Comparison of ENCODE assay signal across 28 cellular contexts in the genomic region with DNA sequence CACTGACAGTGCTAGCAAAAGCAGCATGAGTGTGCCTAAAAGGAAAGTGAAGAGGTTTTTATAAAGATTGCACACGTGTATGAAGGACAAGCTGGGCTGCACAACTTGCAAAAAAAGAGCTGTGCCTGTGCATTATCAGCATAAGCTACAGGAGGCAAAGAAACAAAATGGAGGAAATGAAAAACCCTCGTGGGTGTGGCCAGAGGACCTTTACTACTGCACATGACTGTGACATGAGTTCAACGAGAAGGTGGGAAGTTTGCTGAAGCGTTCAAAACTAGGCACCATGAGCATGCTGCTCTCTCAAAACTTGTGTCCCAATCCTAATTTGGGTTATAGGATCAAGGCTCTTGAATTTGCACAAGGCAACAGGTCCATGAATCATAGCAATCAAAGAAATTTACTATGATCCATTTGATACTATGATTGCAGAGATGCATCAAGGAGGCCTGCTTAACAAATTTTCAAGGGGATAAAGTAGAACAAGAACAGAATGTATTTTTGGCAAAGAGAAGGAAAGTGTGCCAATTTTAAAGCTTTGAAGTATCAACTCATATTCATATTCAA. TPM values are rescaled to one million over a fixed set of nuclear protein-coding genes. Genes with fewer than 3 reads are reported as not detected.
DNase-seq lines count a peak whose midpoint lies in the region; ATAC-seq, FAIRE-seq and TF ChIP-seq lines count a peak whose summit lies in the region.
"Had no signal": no experiment of that assay in that cellular context is flagged by ENCODE, and none has a peak within 500 bp of the region (broad histone marks: within the 10 kb centered on the region; RNA-seq: fewer than 3 reads in every experiment).

No MANE protein-coding gene starts in this region.

- no peak for TF ChIP-seq CTCF in activated B cell treated with CpG ODN at 0.5 μM for 24 hours (IDR thresholded peaks at IDR 0.05)
- TF ChIP-seq CTCF in nephron progenitor cell (IDR thresholded peaks at IDR 0.05) = no peak
- TF ChIP-seq CTCF in prostate gland (IDR thresholded peaks at IDR 0.05) = no peak

- POLR2A ChIA-PET in activated B cell treated with CpG ODN at 0.5 μM for 24 hours (lab: Charles Lee) = interaction anchor here (1.1 kb wide), 1 partner anchor 400 kb away, joined by 3 read pairs; a partner anchor contains a TSS

- intact Hi-C loops in activated B cell treated with CpG ODN at 0.5 μM for 24 hours (cut with micrococcal nuclease) (loop anchor here (1.0 to 10.0 kb wide), 2 partner anchors 50 to 109 kb away; a partner anchor contains a TSS), prostate gland (cut with DNase I) (no loop called here)

- no peaks in the 10 kb centered on the region for H3K36me3 ChIP-seq in prostate gland

- peaks cover 56% of the 10 kb centered on the region for H3K36me3 Mint-ChIP-seq in activated B cell treated with CpG ODN at 0.5 μM for 24 hours (ENCODE audit: low read depth)
- H3K36me3 Mint-ChIP-seq in nephron progenitor cell (ENCODE audit: low read depth) = peaks cover 22% of the 10 kb centered on the region

- 47% methylated on average over 4 of the region's 4 CpGs for WGBS in prostate gland

- no peak overlapping the region for H3K27ac ChIP-seq in prostate gland
- H3K27ac ChIP-seq: dorsolateral prefrontal cortex, VCaP had no signal

- H3K4me1 ChIP-seq in prostate gland (replicated peaks) = no peaks in the 10 kb centered on the region

- peaks cover 22% of the 10 kb centered on the region for H3K4me1 Mint-ChIP-seq in activated B cell treated with CpG ODN at 0.5 μM for 24 hours
- H3K4me1 Mint-ChIP-seq in nephron progenitor cell = peaks cover 35% of the 10 kb centered on the region

- CTCF ChIA-PET in activated B cell treated with CpG ODN at 0.5 μM for 24 hours (lab: Charles Lee) = interaction anchor here (0.9 to 1.6 kb wide), 3 partner anchors 109 to 495 kb away, joined by 3 to 4 read pairs (median 3); no protein-coding TSS in a partner anchor

- no peak overlapping the region for H3K4me3 ChIP-seq in prostate gland
- H3K4me3 ChIP-seq: dorsolateral prefrontal cortex, lung had no signal

- H3K9me3 ChIP-seq in prostate gland = no peaks in the 10 kb centered on the region
- H3K9me3 ChIP-seq: SK-N-SH had no signal

- DNase-seq in CD1c-positive myeloid dendritic cell (ENCODE audit: extremely low spot score) = peak; percentile 60
- DNase-seq in GM12892 (ENCODE audit: insufficient read length) = no peak
- DNase-seq in activated B cell treated with CpG ODN at 0.5 μM for 24 hours = no peak
- no peak for DNase-seq in nephron progenitor cell
- no peak for DNase-seq in activated gamma-delta T cell (lab: John Stamatoyannopoulos, UW)
- DNase-seq in prostate gland (ENCODE audit: low spot score) = no peak
- no peak for DNase-seq in activated CD8-positive, alpha-beta memory T cell treated with anti-CD3 and anti-CD28 coated beads, Interleukin-2, amount 50 U/mL, for 4 hours
- DNase-seq: activated CD4-positive, alpha-beta T cell treated with anti-CD3 and anti-CD28 coated beads, Interleukin-2, amount 50 U/mL, for 1 hour; activated CD8-positive, alpha-beta memory T cell treated with anti-CD3 and anti-CD28 coated beads, Interleukin-2, amount 50 U/mL, for 48 hours; activated effector memory CD4-positive, alpha-beta T cell treated with Interleukin-2 at 50 U/mL for 16 hours; activated naive CD8-positive, alpha-beta T cell treated with anti-CD3 and anti-CD28 coated beads, Interleukin-2, amount 50 U/mL, for 24 hours; cerebellar nuclear complex; dorsolateral prefrontal cortex; glutamatergic neuron; GOT3; NCI-H1048; NCI-H2029 treated with DMSO at 0.1 percent for 48 hours; NCI-H2227 treated with DMSO at 0.1 percent for 48 hours; occipital lobe; SK-N-SH; small intestine; stimulated activated CD4-positive, alpha-beta T cell treated with anti-CD3 and anti-CD28 coated beads, Interleukin-2, amount 100 ng/mL, for 24 hours; T-helper 2 cell had no signal

- H3K27me3 Mint-ChIP-seq in activated B cell treated with CpG ODN at 0.5 μM for 24 hours (no peaks in the 10 kb centered on the region), nephron progenitor cell (ENCODE audit: low read depth, poor library complexity) (no peaks in the 10 kb centered on the region)
- H3K27me3 Mint-ChIP-seq: activated naive CD8-positive, alpha-beta T cell treated with anti-CD3 and anti-CD28 coated beads, Interleukin-2, amount 50 U/mL, for 24 hours; CD4-positive, CD25-positive, alpha-beta regulatory T cell had no signal

- H3K4me3 Mint-ChIP-seq in activated B cell treated with CpG ODN at 0.5 μM for 24 hours (peak overlapping the region; percentile 2), nephron progenitor cell (no peak overlapping the region)
- H3K4me3 Mint-ChIP-seq: activated naive CD8-positive, alpha-beta T cell treated with anti-CD3 and anti-CD28 coated beads, Interleukin-2, amount 50 U/mL, for 24 hours; CD4-positive, CD25-positive, alpha-beta regulatory T cell had no signal

- peak overlapping the region; percentile 56 for H3K27ac Mint-ChIP-seq in activated B cell treated with CpG ODN at 0.5 μM for 24 hours
- H3K27ac Mint-ChIP-seq in nephron progenitor cell = peak overlapping the region; percentile 10
- H3K27ac Mint-ChIP-seq: activated naive CD8-positive, alpha-beta T cell treated with anti-CD3 and anti-CD28 coated beads, Interleukin-2, amount 50 U/mL, for 24 hours had no signal

- peak; percentile 87 for ATAC-seq in activated B cell treated with CpG ODN at 0.5 μM for 24 hours (ENCODE audit: low read depth)
- no peak for ATAC-seq in HG03571 (IDR thresholded peaks at IDR 0.05; ENCODE audit: unreplicated experiment)
- ATAC-seq: activated naive CD8-positive, alpha-beta T cell treated with anti-CD3 and anti-CD28 coated beads, Interleukin-2, amount 50 U/mL, for 24 hours had no signal

- no peaks in the 10 kb centered on the region for H3K27me3 ChIP-seq in prostate gland (replicated peaks; ENCODE audit: insufficient read depth)

- peak; percentile 77 for FAIRE-seq in GM12892 (lab: Jason Lieb, UNC)
- FAIRE-seq: endothelial cell of umbilical vein, small intestine had no signal

- no peak for TF ChIP-seq POLR2A in GM12892 (IDR thresholded peaks at IDR 0.05; ENCODE audit: low read depth, low read length)
- no peak for TF ChIP-seq POLR2A in prostate gland (IDR thresholded peaks at IDR 0.05)

- H3K9me3 Mint-ChIP-seq in activated B cell treated with CpG ODN at 0.5 μM for 24 hours = no peaks in the 10 kb centered on the region
- H3K9me3 Mint-ChIP-seq in nephron progenitor cell = no peaks in the 10 kb centered on the region
- H3K9me3 Mint-ChIP-seq: activated naive CD8-positive, alpha-beta T cell treated with anti-CD3 and anti-CD28 coated beads, Interleukin-2, amount 50 U/mL, for 24 hours; CD4-positive, CD25-positive, alpha-beta regulatory T cell had no signal

RNA-seq across cellular contexts. Expression of a gene that starts 38.1 kb away (rescaled TPM):
- polyA plus RNA-seq in GM12892 (2012; ENCODE audit: missing spikeins) = 14.8 TPM
- total RNA-seq in activated B cell treated with CpG ODN at 0.5 μM for 24 hours = 20.9 and 21.9 TPM in 2 replicates
- total RNA-seq in prostate gland = 10 to 100 TPM; 12.4 to 15.1 TPM

RNA-seq across cellular contexts. Expression of a gene that starts 49.9 kb away (rescaled TPM):
- polyA plus RNA-seq in GM12892 (2012; ENCODE audit: missing spikeins) = 29.4 TPM
- total RNA-seq in activated B cell treated with CpG ODN at 0.5 μM for 24 hours (52.4 and 62.6 TPM in 2 replicates), prostate gland (10 to 100 TPM; 22.2 to 35.8 TPM)
